ENCODE assay signal across 1 cellular context in the genomic region with DNA sequence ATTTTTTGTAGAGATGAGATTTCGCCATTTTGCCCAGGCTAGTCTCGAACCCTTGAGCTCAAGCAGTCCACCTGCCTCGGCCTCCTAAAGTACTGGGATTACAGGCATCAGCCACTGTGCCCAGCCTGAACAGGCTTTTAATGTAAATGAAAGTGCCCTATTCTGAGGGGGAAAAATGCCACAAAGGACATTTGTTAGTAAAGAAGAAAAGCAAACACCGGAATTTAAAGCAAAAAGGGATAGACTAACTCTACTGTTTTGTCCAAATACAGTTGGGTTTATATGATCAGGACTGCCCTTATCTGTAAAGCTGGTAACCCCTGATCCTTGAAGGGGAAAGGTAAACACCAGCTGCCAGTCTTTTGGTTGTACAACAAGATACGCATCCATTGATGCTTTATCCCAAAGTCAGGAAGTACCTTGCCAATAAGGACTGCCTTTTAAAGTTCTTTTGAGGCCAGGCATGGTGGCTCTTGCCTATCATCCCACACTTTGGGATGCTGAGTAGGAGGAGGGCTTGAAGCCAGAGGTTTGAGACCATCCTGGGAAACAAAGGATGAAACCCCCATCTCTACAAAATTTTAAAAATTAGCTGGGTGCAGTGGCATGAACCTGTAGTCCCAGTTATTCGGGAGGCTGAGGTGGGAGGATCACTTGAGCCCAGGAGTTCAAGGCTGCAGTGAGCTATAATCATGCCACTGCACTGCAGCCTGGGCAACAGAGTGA.
A peak's percentile ranks its signal among the peaks of the same experiment; 100 is the strongest.
TF ChIP-seq lines count a peak whose summit lies in the region.

No MANE protein-coding gene starts in this region.

TF ChIP-seq in HepG2, 621 proteins besides CTCF, POLR2A, EP300 and RAD21 (continued from another document and continues in another):
- TF ChIP-seq, protein P1, sequence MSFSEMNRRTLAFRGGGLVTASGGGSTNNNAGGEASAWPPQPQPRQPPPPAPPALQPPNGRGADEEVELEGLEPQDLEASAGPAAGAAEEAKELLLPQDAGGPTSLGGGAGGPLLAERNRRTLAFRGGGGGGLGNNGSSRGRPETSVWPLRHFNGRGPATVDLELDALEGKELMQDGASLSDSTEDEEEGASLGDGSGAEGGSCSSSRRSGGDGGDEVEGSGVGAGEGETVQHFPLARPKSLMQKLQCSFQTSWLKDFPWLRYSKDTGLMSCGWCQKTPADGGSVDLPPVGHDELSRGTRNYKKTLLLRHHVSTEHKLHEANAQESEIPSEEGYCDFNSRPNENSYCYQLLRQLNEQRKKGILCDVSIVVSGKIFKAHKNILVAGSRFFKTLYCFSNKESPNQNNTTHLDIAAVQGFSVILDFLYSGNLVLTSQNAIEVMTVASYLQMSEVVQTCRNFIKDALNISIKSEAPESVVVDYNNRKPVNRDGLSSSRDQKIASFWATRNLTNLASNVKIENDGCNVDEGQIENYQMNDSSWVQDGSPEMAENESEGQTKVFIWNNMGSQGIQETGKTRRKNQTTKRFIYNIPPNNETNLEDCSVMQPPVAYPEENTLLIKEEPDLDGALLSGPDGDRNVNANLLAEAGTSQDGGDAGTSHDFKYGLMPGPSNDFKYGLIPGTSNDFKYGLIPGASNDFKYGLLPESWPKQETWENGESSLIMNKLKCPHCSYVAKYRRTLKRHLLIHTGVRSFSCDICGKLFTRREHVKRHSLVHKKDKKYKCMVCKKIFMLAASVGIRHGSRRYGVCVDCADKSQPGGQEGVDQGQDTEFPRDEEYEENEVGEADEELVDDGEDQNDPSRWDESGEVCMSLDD (CRISPR knock-in tag; IDR thresholded peaks at IDR 0.05; ENCODE audit: borderline replicate concordance): peak; percentile 77; the same call in 1 of the 2 replicates
- TF ChIP-seq PTBP1 (IDR thresholded peaks at IDR 0.05; ENCODE audit: low read depth, low read length, poor library complexity, severe bottlenecking) (no peak), ZNF441 (CRISPR knock-in tag; IDR thresholded peaks at IDR 0.05; ENCODE audit: borderline replicate concordance) (no peak), WIZ (CRISPR knock-in tag; IDR thresholded peaks at IDR 0.05) (no peak), GATAD2A (CRISPR knock-in tag; IDR thresholded peaks at IDR 0.05) (peak; percentile 98), ZNF577 (CRISPR knock-in tag; IDR thresholded peaks at IDR 0.05; ENCODE audit: borderline replicate concordance, low read depth) (no peak), NCOA5 (CRISPR knock-in tag; IDR thresholded peaks at IDR 0.05) (no peak; the same call in 1 of the 2 replicates), BCL6 (CRISPR knock-in tag; IDR thresholded peaks at IDR 0.05) (peak; percentile 96), AHR (CRISPR knock-in tag; IDR thresholded peaks at IDR 0.05) (no peak; the same call in 1 of the 2 replicates), RBM39 (IDR thresholded peaks at IDR 0.05; ENCODE audit: low read depth, low read length, poor library complexity, severe bottlenecking) (no peak), ZNF709 (CRISPR knock-in tag; IDR thresholded peaks at IDR 0.05) (no peak), HMG20B (CRISPR knock-in tag; conservative IDR thresholded peaks at IDR 0.05) (peak; percentile 95), HDAC2 (CRISPR knock-in tag; IDR thresholded peaks at IDR 0.05) (peak; percentile 99), REXO4 (CRISPR knock-in tag; IDR thresholded peaks at IDR 0.05; ENCODE audit: borderline replicate concordance) (no peak), NFKB2 (CRISPR knock-in tag; IDR thresholded peaks at IDR 0.05; ENCODE audit: borderline replicate concordance) (no peak), CBX5 (CRISPR knock-in tag; IDR thresholded peaks at IDR 0.05; ENCODE audit: borderline replicate concordance) (0 out of 2 replicates have a peak, but pooled peaks have one; percentile 24), TBX2 (CRISPR knock-in tag; IDR thresholded peaks at IDR 0.05; ENCODE audit: borderline replicate concordance) (peak; percentile 90), ZNF224 (CRISPR knock-in tag; IDR thresholded peaks at IDR 0.05) (no peak), SMAD3 (CRISPR knock-in tag; IDR thresholded peaks at IDR 0.05) (peak; percentile 93), TRIM24 (CRISPR knock-in tag; IDR thresholded peaks at IDR 0.05) (no peak), ZNF484 (CRISPR knock-in tag; IDR thresholded peaks at IDR 0.05; ENCODE audit: borderline replicate concordance, low read depth) (no peak), RFXAP (CRISPR knock-in tag; IDR thresholded peaks at IDR 0.05; ENCODE audit: borderline replicate concordance) (peak; percentile 44), HNRNPLL (IDR thresholded peaks at IDR 0.05; ENCODE audit: low read depth, low read length, poor library complexity, severe bottlenecking) (no peak), ZNF446 (CRISPR knock-in tag; IDR thresholded peaks at IDR 0.05) (no peak), HMGA1 (CRISPR knock-in tag; conservative IDR thresholded peaks at IDR 0.05) (no peak), ZSCAN9 (CRISPR knock-in tag; IDR thresholded peaks at IDR 0.05; ENCODE audit: borderline replicate concordance) (peak; percentile 50; the same call in 1 of the 2 replicates), ZNF10 (CRISPR knock-in tag; IDR thresholded peaks at IDR 0.05; ENCODE audit: borderline replicate concordance, low read depth) (no peak), ZNF83 (CRISPR knock-in tag; IDR thresholded peaks at IDR 0.05; ENCODE audit: borderline replicate concordance) (no peak), ZNF3 (CRISPR knock-in tag; IDR thresholded peaks at IDR 0.05) (no peak)
- TF ChIP-seq, protein P2, sequence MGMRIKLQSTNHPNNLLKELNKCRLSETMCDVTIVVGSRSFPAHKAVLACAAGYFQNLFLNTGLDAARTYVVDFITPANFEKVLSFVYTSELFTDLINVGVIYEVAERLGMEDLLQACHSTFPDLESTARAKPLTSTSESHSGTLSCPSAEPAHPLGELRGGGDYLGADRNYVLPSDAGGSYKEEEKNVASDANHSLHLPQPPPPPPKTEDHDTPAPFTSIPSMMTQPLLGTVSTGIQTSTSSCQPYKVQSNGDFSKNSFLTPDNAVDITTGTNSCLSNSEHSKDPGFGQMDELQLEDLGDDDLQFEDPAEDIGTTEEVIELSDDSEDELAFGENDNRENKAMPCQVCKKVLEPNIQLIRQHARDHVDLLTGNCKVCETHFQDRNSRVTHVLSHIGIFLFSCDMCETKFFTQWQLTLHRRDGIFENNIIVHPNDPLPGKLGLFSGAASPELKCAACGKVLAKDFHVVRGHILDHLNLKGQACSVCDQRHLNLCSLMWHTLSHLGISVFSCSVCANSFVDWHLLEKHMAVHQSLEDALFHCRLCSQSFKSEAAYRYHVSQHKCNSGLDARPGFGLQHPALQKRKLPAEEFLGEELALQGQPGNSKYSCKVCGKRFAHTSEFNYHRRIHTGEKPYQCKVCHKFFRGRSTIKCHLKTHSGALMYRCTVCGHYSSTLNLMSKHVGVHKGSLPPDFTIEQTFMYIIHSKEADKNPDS (CRISPR knock-in tag; IDR thresholded peaks at IDR 0.05): 0 out of 2 replicates have a peak, but pooled peaks have one; percentile 49
- TF ChIP-seq, protein P3, sequence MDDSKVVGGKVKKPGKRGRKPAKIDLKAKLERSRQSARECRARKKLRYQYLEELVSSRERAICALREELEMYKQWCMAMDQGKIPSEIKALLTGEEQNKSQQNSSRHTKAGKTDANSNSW (CRISPR knock-in tag; IDR thresholded peaks at IDR 0.05; ENCODE audit: borderline replicate concordance): no peak
- TF ChIP-seq, protein P4, sequence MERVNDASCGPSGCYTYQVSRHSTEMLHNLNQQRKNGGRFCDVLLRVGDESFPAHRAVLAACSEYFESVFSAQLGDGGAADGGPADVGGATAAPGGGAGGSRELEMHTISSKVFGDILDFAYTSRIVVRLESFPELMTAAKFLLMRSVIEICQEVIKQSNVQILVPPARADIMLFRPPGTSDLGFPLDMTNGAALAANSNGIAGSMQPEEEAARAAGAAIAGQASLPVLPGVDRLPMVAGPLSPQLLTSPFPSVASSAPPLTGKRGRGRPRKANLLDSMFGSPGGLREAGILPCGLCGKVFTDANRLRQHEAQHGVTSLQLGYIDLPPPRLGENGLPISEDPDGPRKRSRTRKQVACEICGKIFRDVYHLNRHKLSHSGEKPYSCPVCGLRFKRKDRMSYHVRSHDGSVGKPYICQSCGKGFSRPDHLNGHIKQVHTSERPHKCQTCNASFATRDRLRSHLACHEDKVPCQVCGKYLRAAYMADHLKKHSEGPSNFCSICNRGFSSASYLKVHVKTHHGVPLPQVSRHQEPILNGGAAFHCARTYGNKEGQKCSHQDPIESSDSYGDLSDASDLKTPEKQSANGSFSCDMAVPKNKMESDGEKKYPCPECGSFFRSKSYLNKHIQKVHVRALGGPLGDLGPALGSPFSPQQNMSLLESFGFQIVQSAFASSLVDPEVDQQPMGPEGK (CRISPR knock-in tag; IDR thresholded peaks at IDR 0.05): peak; percentile 80
- TF ChIP-seq, protein P5, sequence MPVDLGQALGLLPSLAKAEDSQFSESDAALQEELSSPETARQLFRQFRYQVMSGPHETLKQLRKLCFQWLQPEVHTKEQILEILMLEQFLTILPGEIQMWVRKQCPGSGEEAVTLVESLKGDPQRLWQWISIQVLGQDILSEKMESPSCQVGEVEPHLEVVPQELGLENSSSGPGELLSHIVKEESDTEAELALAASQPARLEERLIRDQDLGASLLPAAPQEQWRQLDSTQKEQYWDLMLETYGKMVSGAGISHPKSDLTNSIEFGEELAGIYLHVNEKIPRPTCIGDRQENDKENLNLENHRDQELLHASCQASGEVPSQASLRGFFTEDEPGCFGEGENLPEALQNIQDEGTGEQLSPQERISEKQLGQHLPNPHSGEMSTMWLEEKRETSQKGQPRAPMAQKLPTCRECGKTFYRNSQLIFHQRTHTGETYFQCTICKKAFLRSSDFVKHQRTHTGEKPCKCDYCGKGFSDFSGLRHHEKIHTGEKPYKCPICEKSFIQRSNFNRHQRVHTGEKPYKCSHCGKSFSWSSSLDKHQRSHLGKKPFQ (CRISPR knock-in tag; IDR thresholded peaks at IDR 0.05; ENCODE audit: insufficient replicate concordance): no peak
- TF ChIP-seq, protein P6, sequence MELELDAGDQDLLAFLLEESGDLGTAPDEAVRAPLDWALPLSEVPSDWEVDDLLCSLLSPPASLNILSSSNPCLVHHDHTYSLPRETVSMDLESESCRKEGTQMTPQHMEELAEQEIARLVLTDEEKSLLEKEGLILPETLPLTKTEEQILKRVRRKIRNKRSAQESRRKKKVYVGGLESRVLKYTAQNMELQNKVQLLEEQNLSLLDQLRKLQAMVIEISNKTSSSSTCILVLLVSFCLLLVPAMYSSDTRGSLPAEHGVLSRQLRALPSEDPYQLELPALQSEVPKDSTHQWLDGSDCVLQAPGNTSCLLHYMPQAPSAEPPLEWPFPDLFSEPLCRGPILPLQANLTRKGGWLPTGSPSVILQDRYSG (CRISPR knock-in tag; IDR thresholded peaks at IDR 0.05): peak; percentile 66; the same call in 1 of the 2 replicates
- TF ChIP-seq, protein P7, sequence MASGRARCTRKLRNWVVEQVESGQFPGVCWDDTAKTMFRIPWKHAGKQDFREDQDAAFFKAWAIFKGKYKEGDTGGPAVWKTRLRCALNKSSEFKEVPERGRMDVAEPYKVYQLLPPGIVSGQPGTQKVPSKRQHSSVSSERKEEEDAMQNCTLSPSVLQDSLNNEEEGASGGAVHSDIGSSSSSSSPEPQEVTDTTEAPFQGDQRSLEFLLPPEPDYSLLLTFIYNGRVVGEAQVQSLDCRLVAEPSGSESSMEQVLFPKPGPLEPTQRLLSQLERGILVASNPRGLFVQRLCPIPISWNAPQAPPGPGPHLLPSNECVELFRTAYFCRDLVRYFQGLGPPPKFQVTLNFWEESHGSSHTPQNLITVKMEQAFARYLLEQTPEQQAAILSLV (CRISPR knock-in tag; IDR thresholded peaks at IDR 0.05; ENCODE audit: borderline replicate concordance): no peak
- TF ChIP-seq, protein P8, sequence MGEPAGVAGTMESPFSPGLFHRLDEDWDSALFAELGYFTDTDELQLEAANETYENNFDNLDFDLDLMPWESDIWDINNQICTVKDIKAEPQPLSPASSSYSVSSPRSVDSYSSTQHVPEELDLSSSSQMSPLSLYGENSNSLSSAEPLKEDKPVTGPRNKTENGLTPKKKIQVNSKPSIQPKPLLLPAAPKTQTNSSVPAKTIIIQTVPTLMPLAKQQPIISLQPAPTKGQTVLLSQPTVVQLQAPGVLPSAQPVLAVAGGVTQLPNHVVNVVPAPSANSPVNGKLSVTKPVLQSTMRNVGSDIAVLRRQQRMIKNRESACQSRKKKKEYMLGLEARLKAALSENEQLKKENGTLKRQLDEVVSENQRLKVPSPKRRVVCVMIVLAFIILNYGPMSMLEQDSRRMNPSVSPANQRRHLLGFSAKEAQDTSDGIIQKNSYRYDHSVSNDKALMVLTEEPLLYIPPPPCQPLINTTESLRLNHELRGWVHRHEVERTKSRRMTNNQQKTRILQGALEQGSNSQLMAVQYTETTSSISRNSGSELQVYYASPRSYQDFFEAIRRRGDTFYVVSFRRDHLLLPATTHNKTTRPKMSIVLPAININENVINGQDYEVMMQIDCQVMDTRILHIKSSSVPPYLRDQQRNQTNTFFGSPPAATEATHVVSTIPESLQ (CRISPR knock-in tag; conservative IDR thresholded peaks at IDR 0.05): no peak
- TF ChIP-seq, protein P9, sequence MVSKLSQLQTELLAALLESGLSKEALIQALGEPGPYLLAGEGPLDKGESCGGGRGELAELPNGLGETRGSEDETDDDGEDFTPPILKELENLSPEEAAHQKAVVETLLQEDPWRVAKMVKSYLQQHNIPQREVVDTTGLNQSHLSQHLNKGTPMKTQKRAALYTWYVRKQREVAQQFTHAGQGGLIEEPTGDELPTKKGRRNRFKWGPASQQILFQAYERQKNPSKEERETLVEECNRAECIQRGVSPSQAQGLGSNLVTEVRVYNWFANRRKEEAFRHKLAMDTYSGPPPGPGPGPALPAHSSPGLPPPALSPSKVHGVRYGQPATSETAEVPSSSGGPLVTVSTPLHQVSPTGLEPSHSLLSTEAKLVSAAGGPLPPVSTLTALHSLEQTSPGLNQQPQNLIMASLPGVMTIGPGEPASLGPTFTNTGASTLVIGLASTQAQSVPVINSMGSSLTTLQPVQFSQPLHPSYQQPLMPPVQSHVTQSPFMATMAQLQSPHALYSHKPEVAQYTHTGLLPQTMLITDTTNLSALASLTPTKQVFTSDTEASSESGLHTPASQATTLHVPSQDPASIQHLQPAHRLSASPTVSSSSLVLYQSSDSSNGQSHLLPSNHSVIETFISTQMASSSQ (IDR thresholded peaks at IDR 0.05; ENCODE audit: low read depth): peak; percentile 74
- TF ChIP-seq, protein P9 (CRISPR knock-in tag; IDR thresholded peaks at IDR 0.05; ENCODE audit: borderline replicate concordance): peak; percentile 94; the same call in 1 of the 2 replicates
- TF ChIP-seq, protein P10, sequence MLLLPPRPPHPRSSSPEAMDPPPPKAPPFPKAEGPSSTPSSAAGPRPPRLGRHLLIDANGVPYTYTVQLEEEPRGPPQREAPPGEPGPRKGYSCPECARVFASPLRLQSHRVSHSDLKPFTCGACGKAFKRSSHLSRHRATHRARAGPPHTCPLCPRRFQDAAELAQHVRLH (CRISPR knock-in tag; IDR thresholded peaks at IDR 0.05; ENCODE audit: borderline replicate concordance, low read depth): 0 out of 2 replicates have a peak, but pooled peaks have one; percentile 45
